Comparison of ENCODE assay signal across 8 cellular contexts in genomic region chr3:43288366-43288765, GRCh38. TPM values are rescaled to one million over a fixed set of nuclear protein-coding genes. Genes with fewer than 3 reads are reported as not detected.
DNase-seq lines count a peak whose midpoint lies in the region; ATAC-seq and TF ChIP-seq lines count a peak whose summit lies in the region.

No MANE protein-coding gene starts in this region.

- H3K27me3 Mint-ChIP-seq in T-helper 1 cell treated with Interleukin-12 subunit alpha and Interleukin-12 subunit beta and Interleukin-4 antibody, amounts not matched to agents 30 μg/mL and 1 μg/mL, for 36 hours (ENCODE audit: low read depth), result peaks cover 4% of the 10 kb centered on the region

- peak overlapping the region; percentile 84 for H3K4me2 ChIP-seq in skeletal muscle satellite cell (ENCODE audit: low read length)

- H3K4me1 Mint-ChIP-seq in T-helper 1 cell treated with Interleukin-12 subunit alpha and Interleukin-12 subunit beta and Interleukin-4 antibody, amounts not matched to agents 30 μg/mL and 1 μg/mL, for 36 hours (ENCODE audit: low read depth), result peaks cover 51% of the 10 kb centered on the region

- H3K9me3 Mint-ChIP-seq in T-helper 1 cell treated with Interleukin-12 subunit alpha and Interleukin-12 subunit beta and Interleukin-4 antibody, amounts not matched to agents 30 μg/mL and 1 μg/mL, for 36 hours, result no peaks in the 10 kb centered on the region

- DNase-seq in GM13977 (ENCODE audit: low spot score) (peak; percentile 69), fibroblast of mammary gland (ENCODE audit: low read depth) (peak; percentile 36), ecto neural progenitor cell (ENCODE audit: low spot score) (no peak), amniotic stem cell (lab: John Stamatoyannopoulos, UW) (no peak)

- H3K27ac Mint-ChIP-seq in T-helper 1 cell treated with Interleukin-12 subunit alpha and Interleukin-12 subunit beta and Interleukin-4 antibody, amounts not matched to agents 30 μg/mL and 1 μg/mL, for 36 hours, result peak overlapping the region; percentile 98

- peak overlapping the region; percentile 99 for H3K4me3 Mint-ChIP-seq in T-helper 1 cell treated with Interleukin-12 subunit alpha and Interleukin-12 subunit beta and Interleukin-4 antibody, amounts not matched to agents 30 μg/mL and 1 μg/mL, for 36 hours

- in situ Hi-C loops in GM13977 (cut with MboI; ENCODE audit: low pct_unique_long_range_greater_than_20kb, low sequenced_read_pairs, unreplicated experiment), result no loop called here

- ATAC-seq in HG03060 (IDR thresholded peaks at IDR 0.05; ENCODE audit: low read depth, unreplicated experiment) (peak; percentile 36), GM21423 (IDR thresholded peaks at IDR 0.05; ENCODE audit: unreplicated experiment) (no peak)

- H3K4me1 ChIP-seq in skeletal muscle satellite cell (ENCODE audit: control insufficient read depth, insufficient read depth, low read length), result peaks cover 32% of the 10 kb centered on the region

- H3K27me3 ChIP-seq in skeletal muscle satellite cell (ENCODE audit: control insufficient read depth, insufficient read depth, low read length), result no peaks in the 10 kb centered on the region

- peaks cover 35% of the 10 kb centered on the region for H3K36me3 Mint-ChIP-seq in T-helper 1 cell treated with Interleukin-12 subunit alpha and Interleukin-12 subunit beta and Interleukin-4 antibody, amounts not matched to agents 30 μg/mL and 1 μg/mL, for 36 hours (ENCODE audit: low read depth)

- H3K4me3 ChIP-seq in fibroblast of mammary gland (ENCODE audit: control insufficient read depth, low read depth, low read length) (peak overlapping the region; percentile 15), skeletal muscle satellite cell (ENCODE audit: low read length) (peak overlapping the region; percentile 89)

- no peaks in the 10 kb centered on the region for H3K36me3 ChIP-seq in skeletal muscle satellite cell (ENCODE audit: insufficient read depth, low read length)

- H3K9me3 ChIP-seq in skeletal muscle satellite cell (replicated peaks; ENCODE audit: low read length), result no peaks in the 10 kb centered on the region

- TF ChIP-seq CTCF in GM13977 (IDR thresholded peaks at IDR 0.05; ENCODE audit: extremely low read depth, insufficient read depth, missing control alignments) (no peak), fibroblast of mammary gland (conservative IDR thresholded peaks at IDR 0.05; ENCODE audit: control insufficient read depth, insufficient read depth, low read depth, low read length) (no peak)

- H3K9ac ChIP-seq in skeletal muscle satellite cell (ENCODE audit: low read depth, low read length), result peak overlapping the region; percentile 94

RNA-seq across cellular contexts. Expression of gene SNRK, which starts 2.0 kb away (rescaled TPM):
- 8.5 and 12.4 TPM in 2 replicates for total RNA-seq in skeletal muscle satellite cell (2012; rRNA removed)

Comparison
In these comparisons a context has a peak if more than half of its experiments do, and no peak if none do; other contexts are left out.
1. DNase-seq: peak in GM13977 (single experiment) and fibroblast of mammary gland (single experiment); none in ecto neural progenitor cell (single experiment) and amniotic stem cell (single experiment).